11 cellular contexts compared by ENCODE assay signal in genomic region chr17:43014946-43015519, GRCh38. TPM values are rescaled to one million over a fixed set of nuclear protein-coding genes. Genes with fewer than 3 reads are reported as not detected.
DNase-seq lines count a peak whose midpoint lies in the region; ATAC-seq and TF ChIP-seq lines count a peak whose summit lies in the region.
"Had no signal": no experiment of that assay in that cellular context is flagged by ENCODE, and none has a peak within 500 bp of the region (broad histone marks: within the 10 kb centered on the region; RNA-seq: fewer than 3 reads in every experiment).

No MANE protein-coding gene starts in this region.

- H3K9me3 Mint-ChIP-seq in endothelial cell (ENCODE audit: unreplicated experiment) (no peaks in the 10 kb centered on the region), nephron progenitor cell (no peaks in the 10 kb centered on the region)
- H3K9me3 Mint-ChIP-seq: activated naive CD8-positive, alpha-beta T cell treated with anti-CD3 and anti-CD28 coated beads, Interleukin-2, amount 10 ng/mL, durations not matched to agents 7 days and 5 days had no signal

- H3K4me3 Mint-ChIP-seq in endothelial cell (ENCODE audit: unreplicated experiment) (peak overlapping the region; percentile 38), nephron progenitor cell (peak overlapping the region; percentile 9)
- H3K4me3 Mint-ChIP-seq: activated naive CD8-positive, alpha-beta T cell treated with anti-CD3 and anti-CD28 coated beads, Interleukin-2, amount 10 ng/mL, durations not matched to agents 7 days and 5 days; B cell had no signal

- intact Hi-C loops in heart left ventricle (cut with DNase I) (loop anchor here in 2 of 10 donors (5.0 to 10.0 kb wide), 2 partner anchors 140 to 152 kb away; no protein-coding TSS in a partner anchor), Right ventricle myocardium superior (cut with DNase I) (no loop called here), upper lobe of right lung (cut with DNase I) (no loop called here)

- H3K4me1 Mint-ChIP-seq in endothelial cell (ENCODE audit: unreplicated experiment) (peaks cover 45% of the 10 kb centered on the region), nephron progenitor cell (peaks cover 67% of the 10 kb centered on the region)

- WGBS in heart left ventricle, 4 donors: 63 to 74% (median 66%) methylated on average over 7 of the region's 7 CpGs

- H3K27me3 Mint-ChIP-seq in endothelial cell (ENCODE audit: unreplicated experiment) (peaks cover 21% of the 10 kb centered on the region), nephron progenitor cell (ENCODE audit: low read depth, poor library complexity) (peaks cover 2% of the 10 kb centered on the region)
- H3K27me3 Mint-ChIP-seq: activated naive CD8-positive, alpha-beta T cell treated with anti-CD3 and anti-CD28 coated beads, Interleukin-2, amount 10 ng/mL, durations not matched to agents 7 days and 5 days; B cell had no signal

- H3K4me3 ChIP-seq in heart left ventricle (no peak overlapping the region), upper lobe of right lung (no peak overlapping the region)

- H3K9me3 ChIP-seq in heart left ventricle: no peaks in the 10 kb centered on the region
- H3K9me3 ChIP-seq in upper lobe of right lung: no peaks in the 10 kb centered on the region

- peak; percentile 0 to 35 (median 12) for ATAC-seq in heart left ventricle
- no peak for ATAC-seq in Right ventricle myocardium superior (ENCODE audit: poor library complexity)
- ATAC-seq in upper lobe of right lung: no peak
- ATAC-seq in GM18498 (IDR thresholded peaks at IDR 0.05; ENCODE audit: unreplicated experiment): no peak

- TF ChIP-seq CTCF in heart left ventricle (IDR thresholded peaks at IDR 0.05) (no peak), endothelial cell (IDR thresholded peaks at IDR 0.05; ENCODE audit: unreplicated experiment) (no peak), nephron progenitor cell (IDR thresholded peaks at IDR 0.05) (no peak), upper lobe of right lung (IDR thresholded peaks at IDR 0.05) (no peak)

- peak overlapping the region; percentile 26 for H3K27ac Mint-ChIP-seq in endothelial cell (ENCODE audit: unreplicated experiment)
- peak overlapping the region; percentile 80 for H3K27ac Mint-ChIP-seq in nephron progenitor cell
- H3K27ac Mint-ChIP-seq: activated naive CD8-positive, alpha-beta T cell treated with anti-CD3 and anti-CD28 coated beads, Interleukin-2, amount 10 ng/mL, durations not matched to agents 7 days and 5 days; B cell had no signal

- peaks cover 28% of the 10 kb centered on the region for H3K36me3 Mint-ChIP-seq in endothelial cell (ENCODE audit: low read depth, unreplicated experiment)
- H3K36me3 Mint-ChIP-seq in nephron progenitor cell (ENCODE audit: low read depth): peaks cover 15% of the 10 kb centered on the region

- H3K4me1 ChIP-seq in heart left ventricle (peaks cover 7 to 89% (median 74%) of the 10 kb centered on the region in 12 donors), upper lobe of right lung (peaks cover 43% of the 10 kb centered on the region)

- H3K36me3 ChIP-seq in heart left ventricle: peaks cover 0 to 75% (median 44%) of the 10 kb centered on the region in 9 donors
- H3K36me3 ChIP-seq in upper lobe of right lung: peaks cover 64% of the 10 kb centered on the region

- H3K27ac ChIP-seq in heart left ventricle: peak overlapping the region; percentile 52 to 82 (median 70)
- H3K27ac ChIP-seq in upper lobe of right lung: peak overlapping the region; percentile 65

- TF ChIP-seq POLR2A in heart left ventricle (IDR thresholded peaks at IDR 0.05): no peak

- DNase-seq in heart left ventricle (peak in 1 of 5 donors; percentile 35), Right ventricle myocardium superior (no peak), endothelial cell (ENCODE audit: low spot score) (no peak), nephron progenitor cell (no peak), upper lobe of right lung (no peak), NCI-H1417 (lab: John Stamatoyannopoulos, UW) (no peak), NCI-H2081 treated with DMSO at 0.1 percent for 48 hours (lab: John Stamatoyannopoulos, UW) (no peak)
- DNase-seq: activated naive CD8-positive, alpha-beta T cell treated with anti-CD3 and anti-CD28 coated beads, Interleukin-2, amount 10 ng/mL, durations not matched to agents 7 days and 5 days; NCI-H2029 had no signal

- H3K27me3 ChIP-seq in heart left ventricle (no peaks in the 10 kb centered on the region), upper lobe of right lung (no peaks in the 10 kb centered on the region)

RNA-seq across cellular contexts. Expression of gene VAT1, which starts 7.2 kb away (rescaled TPM):
- 100 to 1,000 TPM in 5 of 9 donors, 10 to 100 TPM in 4; 69.7 to 138 (median 108) TPM for total RNA-seq in heart left ventricle
- polyA plus RNA-seq in heart left ventricle: 10 to 100 TPM; 64.5 to 91.2 TPM
- total RNA-seq in Right ventricle myocardium superior: 89.7 TPM
- total RNA-seq in endothelial cell (ENCODE audit: unreplicated experiment): 460 TPM
- 267 TPM for total RNA-seq in upper lobe of right lung

RNA-seq across cellular contexts. Expression of gene IFI35, which starts 8.4 kb away (rescaled TPM):
- total RNA-seq in heart left ventricle (10 to 100 TPM in 8 of 9 donors, 1 to 10 TPM in 1; 8.4 to 66.7 (median 11.9) TPM), Right ventricle myocardium superior (14.4 TPM), endothelial cell (ENCODE audit: unreplicated experiment) (4.2 TPM), upper lobe of right lung (47.7 TPM)
- polyA plus RNA-seq in heart left ventricle: 10 to 100 TPM in 1 of 2 donors, 1 to 10 TPM in 1; 9.2 to 12.5 TPM

RNA-seq across cellular contexts. Expression of gene RND2, which starts 10.0 kb away (rescaled TPM):
- total RNA-seq in heart left ventricle (1 to 10 TPM in 2 of 9 donors, under 1 TPM in 7; 0.29 to 1.6 (median 0.56) TPM), Right ventricle myocardium superior (0.65 TPM), endothelial cell (ENCODE audit: unreplicated experiment) (5.9 TPM), upper lobe of right lung (0.78 TPM)
- under 1 TPM; 0.10 to 0.95 TPM for polyA plus RNA-seq in heart left ventricle

RNA-seq across cellular contexts. Expression of gene RPL27, which starts 16.8 kb away (rescaled TPM):
- total RNA-seq in heart left ventricle: 100 to 1,000 TPM; 477 to 796 (median 664) TPM
- 1,000 to 10,000 TPM; 1,976 to 2,590 TPM for polyA plus RNA-seq in heart left ventricle
- total RNA-seq in Right ventricle myocardium superior: 675 TPM
- 1,237 TPM for total RNA-seq in endothelial cell (ENCODE audit: unreplicated experiment)
- total RNA-seq in upper lobe of right lung: 752 TPM

RNA-seq across cellular contexts. Expression of gene RUNDC1, which starts 34.7 kb away (rescaled TPM):
- total RNA-seq in heart left ventricle (10 to 100 TPM in 8 of 9 donors, 1 to 10 TPM in 1; 9.8 to 15.9 (median 11.4) TPM), Right ventricle myocardium superior (10.0 TPM), endothelial cell (ENCODE audit: unreplicated experiment) (12.2 TPM), upper lobe of right lung (14.4 TPM)
- polyA plus RNA-seq in heart left ventricle: 10 to 100 TPM in 1 of 2 donors, 1 to 10 TPM in 1; 5.5 to 14.4 TPM

Comparison
In these comparisons a context has a peak if more than half of its experiments do, and no peak if none do; other contexts are left out.
1. ATAC-seq: peak in heart left ventricle (4 of 4); none in Right ventricle myocardium superior (single experiment), upper lobe of right lung (single experiment) and GM18498 (single experiment).